ENCODE assay signal across 2 cellular contexts in genomic region chr1:8903410-8903809, GRCh38.
TF ChIP-seq lines count a peak whose summit lies in the region.

No MANE protein-coding gene starts in this region.

TF ChIP-seq in Ishikawa, 13 proteins besides CTCF, POLR2A, EP300 and RAD21 (continued from another document):
- TF ChIP-seq REST (IDR thresholded peaks at IDR 0.05; ENCODE audit: low read depth) (no peak), NFIC (IDR thresholded peaks at IDR 0.05) (no peak), TEAD4 (IDR thresholded peaks at IDR 0.05) (no peak), EGR1 (IDR thresholded peaks at IDR 0.05) (no peak), CEBPB (IDR thresholded peaks at IDR 0.05) (no peak), TCF12 (IDR thresholded peaks at IDR 0.05; ENCODE audit: low read depth) (no peak)
- TF ChIP-seq, protein P1, sequence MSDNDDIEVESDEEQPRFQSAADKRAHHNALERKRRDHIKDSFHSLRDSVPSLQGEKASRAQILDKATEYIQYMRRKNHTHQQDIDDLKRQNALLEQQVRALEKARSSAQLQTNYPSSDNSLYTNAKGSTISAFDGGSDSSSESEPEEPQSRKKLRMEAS (IDR thresholded peaks at IDR 0.05): no peak
TF ChIP-seq in Ishikawa: peak in this region for 0.

TF ChIP-seq in HepG2, 621 proteins besides CTCF, POLR2A, EP300 and RAD21 (continued from another document):
- no peak for TF ChIP-seq E2F5 (CRISPR knock-in tag; conservative IDR thresholded peaks at IDR 0.05)
- TF ChIP-seq ZKSCAN8 (CRISPR knock-in tag; IDR thresholded peaks at IDR 0.05; ENCODE audit: borderline replicate concordance): no peak
- TF ChIP-seq ATF1 (CRISPR knock-in tag; IDR thresholded peaks at IDR 0.05): no peak
- no peak for TF ChIP-seq ZNF383 (CRISPR knock-in tag; IDR thresholded peaks at IDR 0.05; ENCODE audit: borderline replicate concordance)
- TF ChIP-seq HDAC2 (CRISPR knock-in tag; IDR thresholded peaks at IDR 0.05): no peak
- TF ChIP-seq KAT8 (CRISPR knock-in tag; IDR thresholded peaks at IDR 0.05): no peak
- TF ChIP-seq, protein P2, sequence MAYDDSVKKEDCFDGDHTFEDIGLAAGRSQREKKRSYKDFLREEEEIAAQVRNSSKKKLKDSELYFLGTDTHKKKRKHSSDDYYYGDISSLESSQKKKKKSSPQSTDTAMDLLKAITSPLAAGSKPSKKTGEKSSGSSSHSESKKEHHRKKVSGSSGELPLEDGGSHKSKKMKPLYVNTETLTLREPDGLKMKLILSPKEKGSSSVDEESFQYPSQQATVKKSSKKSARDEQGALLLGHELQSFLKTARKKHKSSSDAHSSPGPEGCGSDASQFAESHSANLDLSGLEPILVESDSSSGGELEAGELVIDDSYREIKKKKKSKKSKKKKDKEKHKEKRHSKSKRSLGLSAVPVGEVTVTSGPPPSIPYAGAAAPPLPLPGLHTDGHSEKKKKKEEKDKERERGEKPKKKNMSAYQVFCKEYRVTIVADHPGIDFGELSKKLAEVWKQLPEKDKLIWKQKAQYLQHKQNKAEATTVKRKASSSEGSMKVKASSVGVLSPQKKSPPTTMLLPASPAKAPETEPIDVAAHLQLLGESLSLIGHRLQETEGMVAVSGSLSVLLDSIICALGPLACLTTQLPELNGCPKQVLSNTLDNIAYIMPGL (CRISPR knock-in tag; IDR thresholded peaks at IDR 0.05; ENCODE audit: borderline replicate concordance in 1 of 2, low read depth in 1 of 2): no peak
- TF ChIP-seq ZNF205 (CRISPR knock-in tag; IDR thresholded peaks at IDR 0.05): no peak
- TF ChIP-seq BHLHE40 (IDR thresholded peaks at IDR 0.05; ENCODE audit: low read length): no peak
- TF ChIP-seq DR1 (CRISPR knock-in tag; IDR thresholded peaks at IDR 0.05): no peak
- TF ChIP-seq, protein P3, sequence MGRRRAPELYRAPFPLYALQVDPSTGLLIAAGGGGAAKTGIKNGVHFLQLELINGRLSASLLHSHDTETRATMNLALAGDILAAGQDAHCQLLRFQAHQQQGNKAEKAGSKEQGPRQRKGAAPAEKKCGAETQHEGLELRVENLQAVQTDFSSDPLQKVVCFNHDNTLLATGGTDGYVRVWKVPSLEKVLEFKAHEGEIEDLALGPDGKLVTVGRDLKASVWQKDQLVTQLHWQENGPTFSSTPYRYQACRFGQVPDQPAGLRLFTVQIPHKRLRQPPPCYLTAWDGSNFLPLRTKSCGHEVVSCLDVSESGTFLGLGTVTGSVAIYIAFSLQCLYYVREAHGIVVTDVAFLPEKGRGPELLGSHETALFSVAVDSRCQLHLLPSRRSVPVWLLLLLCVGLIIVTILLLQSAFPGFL (CRISPR knock-in tag; IDR thresholded peaks at IDR 0.05): no peak
- TF ChIP-seq, protein P4, sequence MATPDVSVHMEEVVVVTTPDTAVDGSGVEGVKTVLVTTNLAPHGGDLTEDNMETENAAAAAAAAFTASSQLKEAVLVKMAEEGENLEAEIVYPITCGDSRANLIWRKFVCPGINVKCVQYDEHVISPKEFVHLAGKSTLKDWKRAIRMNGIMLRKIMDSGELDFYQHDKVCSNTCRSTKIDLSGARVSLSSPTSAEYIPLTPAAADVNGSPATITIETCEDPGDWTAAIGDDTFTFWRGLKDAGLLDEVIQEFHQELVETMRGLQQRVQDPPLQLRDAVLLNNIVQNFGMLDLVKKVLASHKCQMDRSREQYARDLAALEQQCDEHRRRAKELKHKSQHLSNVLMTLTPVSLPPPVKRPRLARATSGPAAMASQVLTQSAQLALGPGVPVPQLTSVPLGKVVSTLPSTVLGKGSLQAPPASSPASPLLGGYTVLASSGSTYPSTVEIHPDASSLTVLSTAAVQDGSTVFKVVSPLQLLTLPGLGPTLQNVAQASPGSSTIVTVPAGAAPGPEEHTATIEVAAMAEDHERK (CRISPR knock-in tag; IDR thresholded peaks at IDR 0.05; ENCODE audit: low read depth): no peak
- TF ChIP-seq, protein P5, sequence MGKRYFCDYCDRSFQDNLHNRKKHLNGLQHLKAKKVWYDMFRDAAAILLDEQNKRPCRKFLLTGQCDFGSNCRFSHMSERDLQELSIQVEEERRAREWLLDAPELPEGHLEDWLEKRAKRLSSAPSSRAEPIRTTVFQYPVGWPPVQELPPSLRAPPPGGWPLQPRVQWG (CRISPR knock-in tag; IDR thresholded peaks at IDR 0.05; ENCODE audit: borderline replicate concordance, low read depth): no peak
- no peak for TF ChIP-seq ZNF747 (CRISPR knock-in tag; IDR thresholded peaks at IDR 0.05; ENCODE audit: borderline replicate concordance)
- no peak for TF ChIP-seq ATAD3A (CRISPR knock-in tag; IDR thresholded peaks at IDR 0.05)
